ENCODE assay signal across 1 cellular context in the genomic region with DNA sequence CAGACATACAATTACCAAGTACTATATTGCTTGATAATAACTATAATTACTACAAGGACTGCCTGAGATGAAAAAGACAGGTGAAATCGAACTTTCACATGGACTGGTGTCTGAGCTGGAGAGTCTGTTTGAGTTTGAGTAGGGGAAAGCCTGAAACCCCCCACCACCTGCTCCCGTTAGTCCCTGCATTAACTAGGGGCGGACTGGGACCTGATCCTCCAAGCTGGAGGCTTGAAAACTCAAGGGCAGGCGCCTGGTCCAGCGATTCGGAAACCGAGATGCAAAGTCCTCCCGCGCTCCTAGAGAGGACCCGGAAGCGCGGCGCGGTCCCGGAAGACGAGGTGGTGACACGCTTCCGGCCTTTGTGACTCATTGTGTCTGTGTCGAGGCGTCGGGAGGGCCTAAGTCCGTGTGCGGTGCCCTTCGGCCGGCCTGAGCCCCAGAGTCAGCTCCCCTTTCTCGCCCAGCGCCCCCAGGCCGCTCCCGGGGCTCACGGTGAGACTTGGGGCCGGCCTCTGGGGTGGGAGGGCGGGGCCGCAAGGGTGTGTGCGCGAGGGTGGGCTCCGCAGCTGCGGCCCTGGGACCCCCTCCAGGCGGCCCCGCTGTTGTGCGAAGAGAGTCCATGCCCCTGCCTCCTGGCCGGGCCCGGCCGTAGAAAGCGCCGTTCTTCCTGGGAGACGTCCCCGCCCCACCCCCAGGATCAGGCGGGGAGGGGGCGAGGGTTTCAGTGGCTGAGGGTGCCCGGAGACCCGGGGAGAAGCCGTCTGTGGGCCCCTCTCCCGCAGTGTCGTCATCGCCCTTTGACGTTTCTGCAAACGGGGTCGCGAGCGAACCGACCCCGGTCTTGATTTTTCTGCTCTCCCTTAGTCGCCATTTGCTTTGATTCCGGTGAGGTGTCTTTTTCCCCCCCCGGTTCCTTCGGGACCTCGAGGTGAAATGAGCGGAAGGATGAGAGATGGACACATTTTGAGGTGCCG.
TF ChIP-seq lines count a peak whose summit lies in the region.

ZKSCAN1 (plus strand) TSS at position 365 of the 977 bp plus-strand sequence. CDS start 7,911 bp downstream, outside the sequence.

TF ChIP-seq in HepG2, 621 proteins besides CTCF, POLR2A, EP300 and RAD21 (continued from another document and continues in another):
- TF ChIP-seq AHDC1 (CRISPR knock-in tag; IDR thresholded peaks at IDR 0.05; ENCODE audit: borderline replicate concordance) (no peak), ARNTL (CRISPR knock-in tag; IDR thresholded peaks at IDR 0.05) (0 out of 2 replicates have a peak, but pooled peaks have one; percentile 45), ZNF549 (CRISPR knock-in tag; IDR thresholded peaks at IDR 0.05) (no peak), FOXO1 (CRISPR knock-in tag; IDR thresholded peaks at IDR 0.05) (0 out of 2 replicates have a peak, but pooled peaks have one; percentile 30), TFDP2 (CRISPR knock-in tag; IDR thresholded peaks at IDR 0.05) (peak; percentile 21; the same call in 1 of the 2 replicates), ZNF383 (CRISPR knock-in tag; IDR thresholded peaks at IDR 0.05; ENCODE audit: borderline replicate concordance) (no peak), PBX3 (CRISPR knock-in tag; IDR thresholded peaks at IDR 0.05; ENCODE audit: borderline replicate concordance) (no peak), ZBTB42 (CRISPR knock-in tag; IDR thresholded peaks at IDR 0.05) (0 out of 2 replicates have a peak, but pooled peaks have one; percentile 9), ZNF335 (CRISPR knock-in tag; IDR thresholded peaks at IDR 0.05) (peak; percentile 77), DR1 (CRISPR knock-in tag; IDR thresholded peaks at IDR 0.05) (peak; percentile 62; the same call in 1 of the 2 replicates), NAIF1 (CRISPR knock-in tag; IDR thresholded peaks at IDR 0.05; ENCODE audit: borderline replicate concordance) (0 out of 2 replicates have a peak, but pooled peaks have one; percentile 49), ZC3H4 (CRISPR knock-in tag; IDR thresholded peaks at IDR 0.05; ENCODE audit: borderline replicate concordance) (no peak), ATF5 (CRISPR knock-in tag; IDR thresholded peaks at IDR 0.05; ENCODE audit: low read depth) (no peak), ZNF20 (CRISPR knock-in tag; IDR thresholded peaks at IDR 0.05) (no peak), KDM6A (CRISPR knock-in tag; IDR thresholded peaks at IDR 0.05; ENCODE audit: low read depth) (no peak), BATF2 (CRISPR knock-in tag; IDR thresholded peaks at IDR 0.05) (no peak), ZNF296 (CRISPR knock-in tag; conservative IDR thresholded peaks at IDR 0.05) (no peak), KLF12 (CRISPR knock-in tag; IDR thresholded peaks at IDR 0.05; ENCODE audit: borderline replicate concordance) (no peak), KLF13 (CRISPR knock-in tag; IDR thresholded peaks at IDR 0.05) (no peak), RARA (CRISPR knock-in tag; IDR thresholded peaks at IDR 0.05) (no peak; the same call in 1 of the 2 replicates), SALL1 (CRISPR knock-in tag; IDR thresholded peaks at IDR 0.05) (peak; percentile 82; the same call in 1 of the 2 replicates), ZNF740 (CRISPR knock-in tag; IDR thresholded peaks at IDR 0.05) (no peak), ZNF776 (CRISPR knock-in tag; IDR thresholded peaks at IDR 0.05) (no peak)
- TF ChIP-seq, protein P1, sequence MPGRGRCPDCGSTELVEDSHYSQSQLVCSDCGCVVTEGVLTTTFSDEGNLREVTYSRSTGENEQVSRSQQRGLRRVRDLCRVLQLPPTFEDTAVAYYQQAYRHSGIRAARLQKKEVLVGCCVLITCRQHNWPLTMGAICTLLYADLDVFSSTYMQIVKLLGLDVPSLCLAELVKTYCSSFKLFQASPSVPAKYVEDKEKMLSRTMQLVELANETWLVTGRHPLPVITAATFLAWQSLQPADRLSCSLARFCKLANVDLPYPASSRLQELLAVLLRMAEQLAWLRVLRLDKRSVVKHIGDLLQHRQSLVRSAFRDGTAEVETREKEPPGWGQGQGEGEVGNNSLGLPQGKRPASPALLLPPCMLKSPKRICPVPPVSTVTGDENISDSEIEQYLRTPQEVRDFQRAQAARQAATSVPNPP (CRISPR knock-in tag; IDR thresholded peaks at IDR 0.05) = 0 out of 2 replicates have a peak, but pooled peaks have one; percentile 43
- TF ChIP-seq, protein P2, sequence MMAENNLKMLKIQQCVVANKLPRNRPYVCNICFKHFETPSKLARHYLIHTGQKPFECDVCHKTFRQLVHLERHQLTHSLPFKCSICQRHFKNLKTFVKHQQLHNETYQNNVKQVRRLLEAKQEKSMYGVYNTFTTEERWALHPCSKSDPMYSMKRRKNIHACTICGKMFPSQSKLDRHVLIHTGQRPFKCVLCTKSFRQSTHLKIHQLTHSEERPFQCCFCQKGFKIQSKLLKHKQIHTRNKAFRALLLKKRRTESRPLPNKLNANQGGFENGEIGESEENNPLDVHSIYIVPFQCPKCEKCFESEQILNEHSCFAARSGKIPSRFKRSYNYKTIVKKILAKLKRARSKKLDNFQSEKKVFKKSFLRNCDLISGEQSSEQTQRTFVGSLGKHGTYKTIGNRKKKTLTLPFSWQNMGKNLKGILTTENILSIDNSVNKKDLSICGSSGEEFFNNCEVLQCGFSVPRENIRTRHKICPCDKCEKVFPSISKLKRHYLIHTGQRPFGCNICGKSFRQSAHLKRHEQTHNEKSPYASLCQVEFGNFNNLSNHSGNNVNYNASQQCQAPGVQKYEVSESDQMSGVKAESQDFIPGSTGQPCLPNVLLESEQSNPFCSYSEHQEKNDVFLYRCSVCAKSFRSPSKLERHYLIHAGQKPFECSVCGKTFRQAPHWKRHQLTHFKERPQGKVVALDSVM (CRISPR knock-in tag; IDR thresholded peaks at IDR 0.05) = no peak
- TF ChIP-seq, protein P3, sequence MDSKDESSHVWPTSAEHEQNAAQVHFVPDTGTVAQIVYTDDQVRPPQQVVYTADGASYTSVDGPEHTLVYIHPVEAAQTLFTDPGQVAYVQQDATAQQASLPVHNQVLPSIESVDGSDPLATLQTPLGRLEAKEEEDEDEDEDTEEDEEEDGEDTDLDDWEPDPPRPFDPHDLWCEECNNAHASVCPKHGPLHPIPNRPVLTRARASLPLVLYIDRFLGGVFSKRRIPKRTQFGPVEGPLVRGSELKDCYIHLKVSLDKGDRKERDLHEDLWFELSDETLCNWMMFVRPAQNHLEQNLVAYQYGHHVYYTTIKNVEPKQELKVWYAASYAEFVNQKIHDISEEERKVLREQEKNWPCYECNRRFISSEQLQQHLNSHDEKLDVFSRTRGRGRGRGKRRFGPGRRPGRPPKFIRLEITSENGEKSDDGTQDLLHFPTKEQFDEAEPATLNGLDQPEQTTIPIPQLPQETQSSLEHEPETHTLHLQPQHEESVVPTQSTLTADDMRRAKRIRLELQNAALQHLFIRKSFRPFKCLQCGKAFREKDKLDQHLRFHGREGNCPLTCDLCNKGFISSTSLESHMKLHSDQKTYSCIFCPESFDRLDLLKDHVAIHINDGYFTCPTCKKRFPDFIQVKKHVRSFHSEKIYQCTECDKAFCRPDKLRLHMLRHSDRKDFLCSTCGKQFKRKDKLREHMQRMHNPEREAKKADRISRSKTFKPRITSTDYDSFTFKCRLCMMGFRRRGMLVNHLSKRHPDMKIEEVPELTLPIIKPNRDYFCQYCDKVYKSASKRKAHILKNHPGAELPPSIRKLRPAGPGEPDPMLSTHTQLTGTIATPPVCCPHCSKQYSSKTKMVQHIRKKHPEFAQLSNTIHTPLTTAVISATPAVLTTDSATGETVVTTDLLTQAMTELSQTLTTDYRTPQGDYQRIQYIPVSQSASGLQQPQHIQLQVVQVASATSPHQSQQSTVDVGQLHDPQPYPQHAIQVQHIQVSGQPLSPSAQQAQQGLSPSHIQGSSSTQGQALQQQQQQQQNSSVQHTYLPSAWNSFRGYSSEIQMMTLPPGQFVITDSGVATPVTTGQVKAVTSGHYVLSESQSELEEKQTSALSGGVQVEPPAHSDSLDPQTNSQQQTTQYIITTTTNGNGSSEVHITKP (CRISPR knock-in tag; IDR thresholded peaks at IDR 0.05; ENCODE audit: low read depth) = no peak
